Comparison of ENCODE assay signal across 19 cellular contexts in the genomic region with DNA sequence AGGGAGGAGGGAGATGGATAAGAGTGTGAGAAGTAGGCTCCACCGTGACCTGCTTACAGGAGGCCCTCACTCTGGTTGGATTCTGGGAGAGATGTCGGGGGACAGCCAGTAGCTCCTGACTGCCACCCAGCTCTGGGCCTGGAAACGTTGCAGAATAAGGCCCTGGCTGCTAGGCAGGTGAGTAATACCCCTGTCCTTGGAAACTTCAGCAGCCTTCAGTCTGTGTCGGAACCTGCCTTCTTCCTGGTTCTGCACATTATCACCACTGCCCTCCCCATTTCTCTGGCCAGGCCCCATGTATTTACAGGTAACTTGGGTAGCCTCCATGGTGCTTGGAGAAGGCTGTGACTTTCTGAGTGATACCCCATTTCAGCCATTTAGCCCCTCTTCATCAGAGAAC. TPM values are rescaled to one million over a fixed set of nuclear protein-coding genes. Genes with fewer than 3 reads are reported as not detected.
DNase-seq lines count a peak whose midpoint lies in the region; ATAC-seq, FAIRE-seq and TF ChIP-seq lines count a peak whose summit lies in the region.
"Had no signal": no experiment of that assay in that cellular context is flagged by ENCODE, and none has a peak within 500 bp of the region (broad histone marks: within the 10 kb centered on the region; RNA-seq: fewer than 3 reads in every experiment).

No MANE protein-coding gene starts in this region.

- no peak for ATAC-seq in activated CD8-positive, alpha-beta T cell treated with anti-CD3 and anti-CD28 coated beads, Interleukin-2, amount 10 ng/mL, durations not matched to agents 7 days and 5 days
- peak; percentile 42 for ATAC-seq in HepG2

- no peak for TF ChIP-seq RAD21 in HepG2 (CRISPR knock-in tag; IDR thresholded peaks at IDR 0.05)

- TF ChIP-seq CTCF in MCF 10A (IDR thresholded peaks at IDR 0.05; ENCODE audit: unreplicated experiment) (no peak), mammary epithelial cell (conservative IDR thresholded peaks at IDR 0.05 in 1 of 2, IDR thresholded peaks at IDR 0.05 in 1 of 2; ENCODE audit: extremely low read depth in 1 of 2, insufficient read depth in 1 of 2, low read depth in 1 of 2, low read length in 2 of 2) (no peak), HepG2 (CRISPR knock-in tag; IDR thresholded peaks at IDR 0.05) (no peak)

- intact Hi-C loops in MCF 10A (cut with micrococcal nuclease) (no loop called here), mammary epithelial cell (cut with micrococcal nuclease) (no loop called here), HepG2 (cut with micrococcal nuclease; ENCODE audit: unreplicated experiment) (no loop called here)

- POLR2A ChIA-PET in MCF 10A (lab: Yijun Ruan, JAX): no interaction called here
- POLR2A ChIA-PET in activated CD8-positive, alpha-beta T cell treated with anti-CD3 and anti-CD28 coated beads, Interleukin-2, amount 10 ng/mL, durations not matched to agents 7 days and 5 days (lab: Charles Lee): no interaction called here
- POLR2A ChIA-PET in HepG2 (lab: Yijun Ruan, JAX): interaction anchor here (0.9 to 1.5 kb wide), 3 partner anchors 20 to 45 kb away, joined by 3 to 4 read pairs (median 3); a partner anchor contains a TSS

- no peaks in the 10 kb centered on the region for H3K79me2 ChIP-seq in mammary epithelial cell (ENCODE audit: insufficient read depth, low read length)
- no peaks in the 10 kb centered on the region for H3K79me2 ChIP-seq in HepG2 (ENCODE audit: insufficient read depth, low read length)

- no peak for DNase-seq in MCF 10A (ENCODE audit: unreplicated experiment)
- DNase-seq in mammary epithelial cell: no peak
- no peak for DNase-seq in activated CD8-positive, alpha-beta T cell treated with anti-CD3 and anti-CD28 coated beads, Interleukin-2, amount 10 ng/mL, durations not matched to agents 7 days and 5 days
- no peak for DNase-seq in HepG2 (ENCODE audit: low spot score)
- DNase-seq in NCI-H345 treated with DMSO at 0.1 percent for 48 hours (lab: John Stamatoyannopoulos, UW; ENCODE audit: unreplicated experiment): no peak
- DNase-seq in Ammon's horn (ENCODE audit: low spot score): no peak
- no peak for DNase-seq in NCI-H1436 (lab: John Stamatoyannopoulos, UW)
- DNase-seq in KBM-7: no peak
- DNase-seq: C1 segment of cervical spinal cord; DMS79; H7; NCI-H1105; NCI-H1694; NCI-H2081 treated with DMSO at 0.1 percent for 48 hours; NCI-H748 treated with DMSO at 0.1 percent for 48 hours; NK-92 treated with Interleukin-12 subunit alpha and Interleukin-12 subunit beta, amount 100 ng/mL, for 24 hours; SHP77 had no signal

- BruUV-seq in MCF 10A (replicated peaks; lab: Mats Ljungman, UMichigan) (no TSS peak), mammary epithelial cell (replicated peaks; lab: Mats Ljungman, UMichigan) (no TSS peak), HepG2 (replicated peaks; lab: Mats Ljungman, UMichigan) (no TSS peak)

- H3K27ac Mint-ChIP-seq in MCF 10A (ENCODE audit: low read depth, unreplicated experiment): peak overlapping the region; percentile 43
- H3K27ac Mint-ChIP-seq in activated CD8-positive, alpha-beta T cell treated with anti-CD3 and anti-CD28 coated beads, Interleukin-2, amount 10 ng/mL, durations not matched to agents 7 days and 5 days: peak overlapping the region; percentile 28

- no peaks in the 10 kb centered on the region for H3K27me3 Mint-ChIP-seq in MCF 10A (ENCODE audit: insufficient read depth, unreplicated experiment)
- H3K27me3 Mint-ChIP-seq in activated CD8-positive, alpha-beta T cell treated with anti-CD3 and anti-CD28 coated beads, Interleukin-2, amount 10 ng/mL, durations not matched to agents 7 days and 5 days (ENCODE audit: low read depth): no peaks in the 10 kb centered on the region

- TF ChIP-seq EP300 in HepG2 (IDR thresholded peaks at IDR 0.05; ENCODE audit: low read depth in 2 of 2, low read length in 2 of 2): no peak
- TF ChIP-seq EP300 in HepG2 (CRISPR knock-in tag; IDR thresholded peaks at IDR 0.05; ENCODE audit: borderline replicate concordance): no peak

- H3K4me3 Mint-ChIP-seq in MCF 10A (ENCODE audit: unreplicated experiment): no peak overlapping the region
- H3K4me3 Mint-ChIP-seq in activated CD8-positive, alpha-beta T cell treated with anti-CD3 and anti-CD28 coated beads, Interleukin-2, amount 10 ng/mL, durations not matched to agents 7 days and 5 days: no peak overlapping the region

- H3K27me3 ChIP-seq in mammary epithelial cell (ENCODE audit: insufficient read depth, low read length) (no peaks in the 10 kb centered on the region), HepG2 (ENCODE audit: control insufficient read depth in 1 of 2, insufficient read depth in 2 of 2, low read length in 2 of 2) (no peaks in the 10 kb centered on the region)

- WGBS in mammary epithelial cell (ENCODE audit: low coverage, missing lambda C conversion rate): 84% methylated on average over 4 of the region's 4 CpGs
- 94% methylated on average over 2 of the region's 4 CpGs for WGBS in HepG2 (ENCODE audit: low lambda C conversion rate)

- FAIRE-seq in HepG2 (lab: Jason Lieb, UNC): no peak

- H3K4me2 ChIP-seq in mammary epithelial cell (ENCODE audit: insufficient read depth, low read depth, low read length) (no peak overlapping the region), HepG2 (ENCODE audit: low read depth, low read length) (no peak overlapping the region)

- H3K9ac ChIP-seq in mammary epithelial cell (ENCODE audit: insufficient read depth, low read length) (no peak overlapping the region), HepG2 (ENCODE audit: insufficient read depth, low read depth, low read length) (no peak overlapping the region)

- H3K9me3 Mint-ChIP-seq in MCF 10A (ENCODE audit: unreplicated experiment): no peaks in the 10 kb centered on the region
- no peaks in the 10 kb centered on the region for H3K9me3 Mint-ChIP-seq in activated CD8-positive, alpha-beta T cell treated with anti-CD3 and anti-CD28 coated beads, Interleukin-2, amount 10 ng/mL, durations not matched to agents 7 days and 5 days (ENCODE audit: insufficient read depth)

- H2AFZ ChIP-seq in mammary epithelial cell (ENCODE audit: low read depth, low read length): no peak overlapping the region
- H2AFZ ChIP-seq in HepG2 (ENCODE audit: low read length): no peak overlapping the region

- H3K9me3 ChIP-seq in mammary epithelial cell (replicated peaks; ENCODE audit: insufficient read depth, low read length): no peaks in the 10 kb centered on the region
- H3K9me3 ChIP-seq in HepG2 (ENCODE audit: low read length): no peaks in the 10 kb centered on the region

- peaks cover 27% of the 10 kb centered on the region for H3K4me1 Mint-ChIP-seq in MCF 10A (ENCODE audit: insufficient read depth, unreplicated experiment)
- H3K4me1 Mint-ChIP-seq in activated CD8-positive, alpha-beta T cell treated with anti-CD3 and anti-CD28 coated beads, Interleukin-2, amount 10 ng/mL, durations not matched to agents 7 days and 5 days (ENCODE audit: low read depth): peaks cover 37% of the 10 kb centered on the region

- H3K4me1 ChIP-seq in mammary epithelial cell (ENCODE audit: insufficient read depth, low read length): peaks cover 12% of the 10 kb centered on the region
- peaks cover 58% of the 10 kb centered on the region for H3K4me1 ChIP-seq in HepG2 (ENCODE audit: insufficient read depth, low read length)

- CTCF ChIA-PET in MCF 10A (lab: Yijun Ruan, JAX): interaction anchor here (0.6 to 1.6 kb wide), 4 partner anchors 12 to 174 kb away, joined by 3 to 7 read pairs (median 4); no protein-coding TSS in a partner anchor
- CTCF ChIA-PET in mammary epithelial cell (lab: Charles Lee; ENCODE audit: low non-redundant PET): no interaction called here
- CTCF ChIA-PET in activated CD8-positive, alpha-beta T cell treated with anti-CD3 and anti-CD28 coated beads, Interleukin-2, amount 10 ng/mL, durations not matched to agents 7 days and 5 days (lab: Charles Lee): no interaction called here
- CTCF ChIA-PET in HepG2 (lab: Yijun Ruan, JAX; ENCODE audit: low intra/inter-chr PET ratio, low total read pairs): no interaction called here

- in situ Hi-C loops in mammary epithelial cell (cut with MboI; ENCODE audit: low sequenced_read_pairs in 2 of 2): no loop called here
- in situ Hi-C loops in HepG2 (cut with HindIII; ENCODE audit: extremely low pct_ligation_motif_present, low pct_unique_long_range_greater_than_20kb): no loop called here
- in situ Hi-C loops in KBM-7 (cut with MboI; ENCODE audit: low pct_unique_long_range_greater_than_20kb, low sequenced_read_pairs): loop anchor here (25.0 kb wide), 1 partner anchor 161 kb away; no protein-coding TSS in a partner anchor

- H3K4me3 ChIP-seq in mammary epithelial cell (replicated peaks in 1 of 3; ENCODE audit: insufficient read depth in 1 of 3, low read depth in 2 of 3, low read length in 3 of 3): no peak overlapping the region
- H3K4me3 ChIP-seq in HepG2 (replicated peaks in 1 of 3; ENCODE audit: insufficient read depth in 1 of 3, low read depth in 2 of 3, low read length in 3 of 3): no peak overlapping the region
- H3K4me3 ChIP-seq: SK-N-MC had no signal

- H4K20me1 ChIP-seq in mammary epithelial cell (ENCODE audit: insufficient read depth, low read length) (no peaks in the 10 kb centered on the region), HepG2 (ENCODE audit: insufficient read depth, low read length) (peaks cover 4% of the 10 kb centered on the region; the same call in 1 of the 2 replicates)

- H3K36me3 Mint-ChIP-seq in MCF 10A (ENCODE audit: insufficient read depth, unreplicated experiment): peaks cover 72% of the 10 kb centered on the region
- H3K36me3 Mint-ChIP-seq in activated CD8-positive, alpha-beta T cell treated with anti-CD3 and anti-CD28 coated beads, Interleukin-2, amount 10 ng/mL, durations not matched to agents 7 days and 5 days (ENCODE audit: low read depth): peaks cover 33% of the 10 kb centered on the region

- dilution Hi-C loops in mammary epithelial cell (cut with HindIII; ENCODE audit: low sequenced_read_pairs): loop anchor here (5.0 to 10.0 kb wide), 3 partner anchors 59 to 179 kb away; no protein-coding TSS in a partner anchor

- H3K27ac ChIP-seq in mammary epithelial cell (ENCODE audit: insufficient read depth, low read depth, low read length) (no peak overlapping the region), HepG2 (ENCODE audit: extremely low read length, insufficient read depth, low read length) (peak overlapping the region; percentile 12)
- H3K27ac ChIP-seq: SK-N-MC had no signal

- TF ChIP-seq POLR2A in HepG2 (IDR thresholded peaks at IDR 0.05; ENCODE audit: insufficient read depth in 1 of 2, low read depth in 2 of 2, low read length in 2 of 2): no peak

- H3K36me3 ChIP-seq in mammary epithelial cell (ENCODE audit: insufficient read depth, low read length) (peaks cover 4% of the 10 kb centered on the region), HepG2 (replicated peaks in 1 of 2; ENCODE audit: control insufficient read depth in 1 of 2, insufficient read depth in 2 of 2, low read length in 2 of 2) (peaks cover 8 to 36% of the 10 kb centered on the region in 2 experiments; a peak in 4 of 5 replicates)

RNA-seq across cellular contexts. Expression of a gene that starts 26.8 kb away (rescaled TPM):
- total RNA-seq in MCF 10A (2022): 0.79 and 2.1 TPM in 2 replicates
- total RNA-seq in mammary epithelial cell: 1 to 10 TPM in 1 of 2 donors, under 1 TPM in 1; 0.64 to 2.5 TPM
- 1.4 TPM for polyA plus RNA-seq in mammary epithelial cell
- polyA minus RNA-seq in mammary epithelial cell: not detected
- not detected for total RNA-seq in activated CD8-positive, alpha-beta T cell treated with anti-CD3 and anti-CD28 coated beads, Interleukin-2, amount 10 ng/mL, durations not matched to agents 7 days and 5 days
- total RNA-seq in HepG2 (2016; rRNA removed; fragmentation: Illumina TruSeq; extraction: Trizol): 3.0 and 4.7 TPM in 2 replicates
- 1.3 and 1.5 TPM in 2 replicates for total RNA-seq in HepG2 (2016; cell fraction: cytosol; rRNA removed; fragmentation: Illumina TruSeq; extraction: Trizol; ENCODE audit: low read depth)
- 4.3 and 5.0 TPM in 2 replicates for total RNA-seq in HepG2 (2016; cell fraction: insoluble cytoplasmic fraction; rRNA removed; fragmentation: Illumina TruSeq; extraction: Trizol)
- 3.5 and 4.3 TPM in 2 replicates for total RNA-seq in HepG2 (2016; cell fraction: membrane; rRNA removed; fragmentation: Illumina TruSeq; extraction: Trizol)
- total RNA-seq in HepG2 (2016; cell fraction: nucleus; rRNA removed; fragmentation: Illumina TruSeq; extraction: Trizol): 5.5 and 5.8 TPM in 2 replicates
- 49.5 and 58.8 TPM in 2 replicates for polyA plus RNA-seq in HepG2 (2011; rRNA removed)
- 41.5 and 43.5 TPM in 2 replicates for polyA plus RNA-seq in HepG2 (2011; cell fraction: cytosol; rRNA removed)
- 45.2 and 57.4 TPM in 2 replicates for polyA plus RNA-seq in HepG2 (2011; cell fraction: nucleus; rRNA removed)
- polyA plus RNA-seq in HepG2 (2012): 27.6 and 33.1 TPM in 2 replicates
- 1.3 and 1.9 TPM in 2 replicates for polyA plus RNA-seq in HepG2 (2016; cell fraction: cytosol; fragmentation: Illumina TruSeq; extraction: Trizol; ENCODE audit: low read depth)
- polyA plus RNA-seq in HepG2 (2016; cell fraction: insoluble cytoplasmic fraction; fragmentation: Illumina TruSeq; extraction: Trizol; ENCODE audit: low read depth): 3.7 and 4.2 TPM in 2 replicates
- polyA plus RNA-seq in HepG2 (2016; cell fraction: membrane; fragmentation: Illumina TruSeq; extraction: Trizol; ENCODE audit: low read depth): 3.9 and 4.0 TPM in 2 replicates
- polyA plus RNA-seq in HepG2 (2016; cell fraction: nucleus; fragmentation: Illumina TruSeq; extraction: Trizol; ENCODE audit: insufficient read depth, low read depth): 6.6 and 7.0 TPM in 2 replicates
- 0.05 and 101 TPM in 2 replicates for polyA minus RNA-seq in HepG2 (2011; rRNA and poly(A)+ RNA removed; ENCODE audit: low replicate concordance)
- polyA minus RNA-seq in HepG2 (2011; cell fraction: cytosol; rRNA and poly(A)+ RNA removed): 23.1 and 27.3 TPM in 2 replicates
- 39.9 and 40.4 TPM in 2 replicates for polyA minus RNA-seq in HepG2 (2011; cell fraction: nucleus; rRNA and poly(A)+ RNA removed)
- total RNA-seq: NCI-H460 had no signal

RNA-seq across cellular contexts. Expression of a gene that starts 34.8 kb away (rescaled TPM):
- 52.3 and 60.5 TPM in 2 replicates for total RNA-seq in MCF 10A (2022)
- total RNA-seq in mammary epithelial cell: 10 to 100 TPM; 32.3 to 39.0 TPM
- polyA plus RNA-seq in mammary epithelial cell: 35.6 TPM
- polyA minus RNA-seq in mammary epithelial cell: 28.7 TPM
- total RNA-seq in activated CD8-positive, alpha-beta T cell treated with anti-CD3 and anti-CD28 coated beads, Interleukin-2, amount 10 ng/mL, durations not matched to agents 7 days and 5 days: 10 to 100 TPM; 67.4 to 68.4 TPM
- total RNA-seq in HepG2 (2016; rRNA removed; fragmentation: Illumina TruSeq; extraction: Trizol): 37.1 and 50.3 TPM in 2 replicates
- total RNA-seq in HepG2 (2016; cell fraction: cytosol; rRNA removed; fragmentation: Illumina TruSeq; extraction: Trizol; ENCODE audit: low read depth): 8.5 and 9.5 TPM in 2 replicates
- total RNA-seq in HepG2 (2016; cell fraction: insoluble cytoplasmic fraction; rRNA removed; fragmentation: Illumina TruSeq; extraction: Trizol): 38.6 and 50.3 TPM in 2 replicates
- total RNA-seq in HepG2 (2016; cell fraction: membrane; rRNA removed; fragmentation: Illumina TruSeq; extraction: Trizol): 21.9 and 23.8 TPM in 2 replicates
- total RNA-seq in HepG2 (2016; cell fraction: nucleus; rRNA removed; fragmentation: Illumina TruSeq; extraction: Trizol): 27.1 and 28.0 TPM in 2 replicates
- 63.8 and 74.9 TPM in 2 replicates for polyA plus RNA-seq in HepG2 (2011; rRNA removed)
- polyA plus RNA-seq in HepG2 (2011; cell fraction: cytosol; rRNA removed): 63.2 and 67.0 TPM in 2 replicates
- polyA plus RNA-seq in HepG2 (2011; cell fraction: nucleus; rRNA removed): 46.3 and 57.5 TPM in 2 replicates
- 54.8 and 56.2 TPM in 2 replicates for polyA plus RNA-seq in HepG2 (2012)
- polyA plus RNA-seq in HepG2 (2016; cell fraction: cytosol; fragmentation: Illumina TruSeq; extraction: Trizol; ENCODE audit: low read depth): 4.1 and 5.1 TPM in 2 replicates
- 41.9 and 42.7 TPM in 2 replicates for polyA plus RNA-seq in HepG2 (2016; cell fraction: insoluble cytoplasmic fraction; fragmentation: Illumina TruSeq; extraction: Trizol; ENCODE audit: low read depth)
- 12.2 and 12.5 TPM in 2 replicates for polyA plus RNA-seq in HepG2 (2016; cell fraction: membrane; fragmentation: Illumina TruSeq; extraction: Trizol; ENCODE audit: low read depth)
- 48.0 and 49.6 TPM in 2 replicates for polyA plus RNA-seq in HepG2 (2016; cell fraction: nucleus; fragmentation: Illumina TruSeq; extraction: Trizol; ENCODE audit: insufficient read depth, low read depth)
- 31.6 and 52.4 TPM in 2 replicates for polyA minus RNA-seq in HepG2 (2011; rRNA and poly(A)+ RNA removed; ENCODE audit: low replicate concordance)
- polyA minus RNA-seq in HepG2 (2011; cell fraction: cytosol; rRNA and poly(A)+ RNA removed): 51.4 and 54.3 TPM in 2 replicates
- 35.0 and 39.0 TPM in 2 replicates for polyA minus RNA-seq in HepG2 (2011; cell fraction: nucleus; rRNA and poly(A)+ RNA removed)
